In the genomic region with DNA sequence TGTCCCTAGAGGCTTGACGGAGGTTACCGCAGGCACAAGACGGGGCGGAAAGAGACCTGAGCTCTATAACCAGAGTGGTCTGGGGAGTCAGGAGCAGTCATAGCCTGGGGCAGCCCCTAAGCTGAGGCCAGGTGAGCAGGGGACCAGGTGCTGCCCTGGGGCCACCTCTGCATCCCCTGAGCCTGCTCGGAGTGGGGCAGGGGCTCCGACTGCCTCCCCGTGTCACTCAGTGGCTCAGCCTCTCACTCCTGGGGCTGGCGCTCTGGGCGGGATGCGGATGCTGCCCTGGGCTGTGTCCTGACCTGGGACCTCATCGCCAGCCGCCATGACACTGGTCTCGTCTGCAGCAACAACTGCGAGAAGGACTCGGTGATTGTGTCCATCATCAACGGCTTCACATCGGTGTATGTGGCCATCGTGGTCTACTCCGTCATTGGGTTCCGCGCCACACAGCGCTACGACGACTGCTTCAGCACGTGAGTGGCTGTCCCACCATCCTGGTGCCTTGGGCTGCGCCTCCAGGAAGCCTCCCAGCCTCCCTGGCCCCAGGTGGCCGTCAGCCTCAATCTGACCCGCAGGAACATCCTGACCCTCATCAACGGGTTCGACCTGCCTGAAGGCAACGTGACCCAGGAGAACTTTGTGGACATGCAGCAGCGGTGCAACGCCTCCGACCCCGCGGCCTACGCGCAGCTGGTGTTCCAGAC, we compare ENCODE assay signal across 30 cellular contexts. TPM values are rescaled to one million over a fixed set of nuclear protein-coding genes. Genes with fewer than 3 reads are reported as not detected.
"Had no signal": no experiment of that assay in that cellular context is flagged by ENCODE, and none has a peak within 500 bp of the region (broad histone marks: within the 10 kb centered on the region; RNA-seq: fewer than 3 reads in every experiment).

No MANE protein-coding gene starts in this region.

- H3K27me3 ChIP-seq: MG63 had no signal

- DNase-seq: activated CD4-positive, alpha-beta T cell treated with anti-CD3 and anti-CD28 coated beads for 48 hours; activated CD4-positive, alpha-beta T cell treated with anti-CD3 and anti-CD28 coated beads, Interleukin-2, amount 50 U/mL, for 4 hours; activated CD4-positive, CD25-positive, alpha-beta regulatory T cell treated with anti-CD3 and anti-CD28 coated beads, Interleukin-2, amount 50 U/mL, for 72 hours; activated CD8-positive, alpha-beta memory T cell treated with anti-CD3 and anti-CD28 coated beads, Interleukin-2, amount 50 U/mL, for 48 hours; activated CD8-positive, alpha-beta T cell treated with anti-CD3 and anti-CD28 coated beads, Interleukin-2, amount 10 ng/mL, durations not matched to agents 7 days and 5 days; activated naive CD4-positive, alpha-beta T cell; activated naive CD8-positive, alpha-beta T cell treated with anti-CD3 and anti-CD28 coated beads, Interleukin-2, amount 50 U/mL, for 24 hours; activated T-cell treated with anti-CD3 and anti-CD28 coated beads, Interleukin-2, amount 50 U/mL, for 1 hour; amniotic stem cell; MG63; MV-4-11; NCI-H1092 treated with DMSO at 0.1 percent for 48 hours; NCI-H1417 treated with DMSO at 0.1 percent for 48 hours; NCI-H1694 treated with DMSO at 0.1 percent for 48 hours; NCI-H2029 treated with DMSO at 0.1 percent for 48 hours; NCI-H345; NCI-H510A; NCI-H526 treated with DMSO at 0.1 percent for 48 hours; NCI-H82; SHP77; SW 1271 had no signal

- H3K36me3 ChIP-seq: MG63, SJSA1 had no signal

- H3K27ac Mint-ChIP-seq: activated CD8-positive, alpha-beta T cell treated with anti-CD3 and anti-CD28 coated beads, Interleukin-2, amount 10 ng/mL, durations not matched to agents 7 days and 5 days; activated naive CD4-positive, alpha-beta T cell treated with anti-CD3 and anti-CD28 coated beads, Interleukin-2, amount 50 U/mL, for 24 hours; activated naive CD8-positive, alpha-beta T cell treated with anti-CD3 and anti-CD28 coated beads, Interleukin-2, amount 50 U/mL, for 24 hours; brain; T-helper 2 cell treated with Interferon-gamma antibody and Interleukin-4, amounts not matched to agents 5 μg/mL and 100 μg/mL, for 36 hours had no signal

- H3K36me3 Mint-ChIP-seq: activated naive CD4-positive, alpha-beta T cell treated with anti-CD3 and anti-CD28 coated beads, Interleukin-2, amount 50 U/mL, for 24 hours; brain had no signal

- H3K4me1 ChIP-seq: SJSA1 had no signal

- H3K4me1 Mint-ChIP-seq: activated naive CD8-positive, alpha-beta T cell treated with anti-CD3 and anti-CD28 coated beads, Interleukin-2, amount 50 U/mL, for 24 hours; brain had no signal

- H3K27me3 Mint-ChIP-seq: activated naive CD4-positive, alpha-beta T cell treated with anti-CD3 and anti-CD28 coated beads, Interleukin-2, amount 50 U/mL, for 24 hours; activated naive CD8-positive, alpha-beta T cell treated with anti-CD3 and anti-CD28 coated beads, Interleukin-2, amount 50 U/mL, for 24 hours had no signal

- H3K27ac ChIP-seq: SJSA1 had no signal

- H3K9me3 Mint-ChIP-seq: activated naive CD4-positive, alpha-beta T cell treated with anti-CD3 and anti-CD28 coated beads, Interleukin-2, amount 50 U/mL, for 24 hours; activated naive CD8-positive, alpha-beta T cell treated with anti-CD3 and anti-CD28 coated beads, Interleukin-2, amount 50 U/mL, for 24 hours; T-helper 2 cell treated with Interferon-gamma antibody and Interleukin-4, amounts not matched to agents 5 μg/mL and 100 μg/mL, for 36 hours had no signal

- H3K4me3 ChIP-seq: MG63, SJSA1 had no signal

- H3K4me3 Mint-ChIP-seq: activated CD8-positive, alpha-beta T cell treated with anti-CD3 and anti-CD28 coated beads, Interleukin-2, amount 10 ng/mL, durations not matched to agents 7 days and 5 days; activated naive CD4-positive, alpha-beta T cell treated with anti-CD3 and anti-CD28 coated beads, Interleukin-2, amount 50 U/mL, for 24 hours; activated naive CD8-positive, alpha-beta T cell treated with anti-CD3 and anti-CD28 coated beads, Interleukin-2, amount 50 U/mL, for 24 hours; brain; T-helper 2 cell treated with Interferon-gamma antibody and Interleukin-4, amounts not matched to agents 5 μg/mL and 100 μg/mL, for 36 hours had no signal

- ATAC-seq: activated CD8-positive, alpha-beta T cell treated with anti-CD3 and anti-CD28 coated beads, Interleukin-2, amount 10 ng/mL, durations not matched to agents 7 days and 5 days; activated naive CD8-positive, alpha-beta T cell treated with anti-CD3 and anti-CD28 coated beads, Interleukin-2, amount 50 U/mL, for 24 hours; SK-N-SH treated with all-trans-retinoic acid at 6 μM for 48 hours had no signal

RNA-seq across cellular contexts. Expression of a gene that starts 8.8 kb away (rescaled TPM):
- total RNA-seq: activated CD8-positive, alpha-beta T cell treated with anti-CD3 and anti-CD28 coated beads, Interleukin-2, amount 10 ng/mL, durations not matched to agents 7 days and 5 days; astrocyte; OCI-LY7; RPMI7951; SJSA1; T-helper 1 cell treated with Interleukin-12 subunit alpha and Interleukin-12 subunit beta and Interleukin-4 antibody, amounts not matched to agents 30 ng/mL and 1 ng/mL, for 36 hours had no signal

RNA-seq across cellular contexts. Expression of a gene that starts 15.0 kb away (rescaled TPM):
- total RNA-seq: activated CD8-positive, alpha-beta T cell treated with anti-CD3 and anti-CD28 coated beads, Interleukin-2, amount 10 ng/mL, durations not matched to agents 7 days and 5 days; astrocyte; OCI-LY7; RPMI7951; T-helper 1 cell treated with Interleukin-12 subunit alpha and Interleukin-12 subunit beta and Interleukin-4 antibody, amounts not matched to agents 30 ng/mL and 1 ng/mL, for 36 hours had no signal
